In genomic region chr2:232611559-232612218, GRCh38 we compare ENCODE assay signal across 8 cellular contexts. TPM values are rescaled to one million over a fixed set of nuclear protein-coding genes. Genes with fewer than 3 reads are reported as not detected.
A peak's percentile ranks its signal among the peaks of the same experiment; 100 is the strongest.
DNase-seq lines count a peak whose midpoint lies in the region; ATAC-seq lines count a peak whose summit lies in the region.

No MANE protein-coding gene starts in this region.

- no peaks in the 10 kb centered on the region for H3K27me3 Mint-ChIP-seq in natural killer cell treated with Interleukin-12 subunit alpha and Interleukin-12 subunit beta and Interleukin-15 and Interleukin-18, amount 100 ng/mL, for 72 hours

- DNase-seq in NCI-H2171 treated with DMSO at 0.1 percent for 48 hours (lab: John Stamatoyannopoulos, UW): peak; percentile 39
- no peak for DNase-seq in NCI-H2171 (lab: John Stamatoyannopoulos, UW)
- peak; percentile 33 for DNase-seq in NCI-H460 (ENCODE audit: extremely low read depth, low read depth)
- DNase-seq in activated CD8-positive, alpha-beta memory T cell treated with anti-CD3 and anti-CD28 coated beads, Interleukin-2, amount 50 U/mL, for 4 hours: peak; percentile 76
- peak; percentile 85 for DNase-seq in epidermal melanocyte (ENCODE audit: insufficient read length, low spot score)
- DNase-seq in natural killer cell treated with Interleukin-12 subunit alpha and Interleukin-12 subunit beta and Interleukin-15 and Interleukin-18, amount 100 ng/mL, for 72 hours (ENCODE audit: low spot score): peak; percentile 75
- DNase-seq in stimulated activated naive CD8-positive, alpha-beta T cell treated with anti-CD3 and anti-CD28 coated beads, Interleukin-15, Interleukin-2, amounts not matched to agents 100 U/mL and 50 U/mL, for 24 hours: peak; percentile 85

- H3K9me3 Mint-ChIP-seq in natural killer cell treated with Interleukin-12 subunit alpha and Interleukin-12 subunit beta and Interleukin-15 and Interleukin-18, amount 100 ng/mL, for 72 hours: no peaks in the 10 kb centered on the region

- no peaks in the 10 kb centered on the region for H3K36me3 Mint-ChIP-seq in natural killer cell treated with Interleukin-12 subunit alpha and Interleukin-12 subunit beta and Interleukin-15 and Interleukin-18, amount 100 ng/mL, for 72 hours

- no peak overlapping the region for H3K4me3 Mint-ChIP-seq in natural killer cell treated with Interleukin-12 subunit alpha and Interleukin-12 subunit beta and Interleukin-15 and Interleukin-18, amount 100 ng/mL, for 72 hours

- peak; percentile 66 to 72 for ATAC-seq in natural killer cell treated with Interleukin-12 subunit alpha and Interleukin-12 subunit beta and Interleukin-15 and Interleukin-18, amount 100 ng/mL, for 72 hours
- ATAC-seq in stimulated activated naive CD8-positive, alpha-beta T cell treated with anti-CD3 and anti-CD28 coated beads, Interleukin-15, Interleukin-2, amounts not matched to agents 100 U/mL and 50 U/mL, for 24 hours: no peak
- ATAC-seq in GM21717 (IDR thresholded peaks at IDR 0.05; ENCODE audit: unreplicated experiment): no peak

- H3K4me1 Mint-ChIP-seq in natural killer cell treated with Interleukin-12 subunit alpha and Interleukin-12 subunit beta and Interleukin-15 and Interleukin-18, amount 100 ng/mL, for 72 hours (ENCODE audit: low read depth in 2 of 2): no peaks in the 10 kb centered on the region

- H3K27ac Mint-ChIP-seq in natural killer cell treated with Interleukin-12 subunit alpha and Interleukin-12 subunit beta and Interleukin-15 and Interleukin-18, amount 100 ng/mL, for 72 hours: no peak overlapping the region

RNA-seq across cellular contexts. Expression of gene EFHD1, which starts 21.7 kb away (rescaled TPM):
- 0.10 TPM in 1 of 2 replicates, not detected in the other for total RNA-seq in NCI-H460 (2014; rRNA removed; shearing (Covaris generic))
- polyA plus RNA-seq in NCI-H460 (2014; cell fraction: nucleus; rRNA removed): not detected in 2 replicates
- under 1 TPM in 1 of 2 donors, not detected in 1; 0.24 TPM for total RNA-seq in natural killer cell treated with Interleukin-12 subunit alpha and Interleukin-12 subunit beta and Interleukin-15 and Interleukin-18, amount 100 ng/mL, for 72 hours

Comparison
In these comparisons a context has a peak if more than half of its experiments do, and no peak if none do; other contexts are left out.
1. ATAC-seq: peak in natural killer cell treated with Interleukin-12 subunit alpha and Interleukin-12 subunit beta and Interleukin-15 and Interleukin-18, amount 100 ng/mL, for 72 hours (2 of 2); none in stimulated activated naive CD8-positive, alpha-beta T cell treated with anti-CD3 and anti-CD28 coated beads, Interleukin-15, Interleukin-2, amounts not matched to agents 100 U/mL and 50 U/mL, for 24 hours (single experiment) and GM21717 (single experiment).